ENCODE assay signal across 1 cellular context in genomic region chr6:41073203-41073967, GRCh38.
A peak's percentile ranks its signal among the peaks of the same experiment; 100 is the strongest.
TF ChIP-seq lines count a peak whose summit lies in the region.

No MANE protein-coding gene starts in this region.

TF ChIP-seq in HEK293, 187 proteins besides CTCF, POLR2A, EP300 and RAD21 (continued from another document):
- no peak for TF ChIP-seq ZNF701 (tag by site-specific recombination; IDR thresholded peaks at IDR 0.05)
- peak; percentile 47; the same call in 1 of the 2 replicates for TF ChIP-seq ZNF660 (tag by site-specific recombination; IDR thresholded peaks at IDR 0.05)
- peak; percentile 59; the same call in 1 of the 2 replicates for TF ChIP-seq ZNF549 (tag by site-specific recombination; IDR thresholded peaks at IDR 0.05)
- no peak for TF ChIP-seq ZNF248 (tag by site-specific recombination; IDR thresholded peaks at IDR 0.05)
- TF ChIP-seq ZNF223 (tag by site-specific recombination; IDR thresholded peaks at IDR 0.05): no peak
- 0 out of 2 replicates have a peak, but pooled peaks have one; percentile 23 for TF ChIP-seq YY2 (tag by site-specific recombination; IDR thresholded peaks at IDR 0.05)
- no peak for TF ChIP-seq ZNF112 (tag by site-specific recombination; IDR thresholded peaks at IDR 0.05)
- TF ChIP-seq ZNF266 (tag by site-specific recombination; IDR thresholded peaks at IDR 0.05; ENCODE audit: low read depth): no peak
- TF ChIP-seq, protein P1, sequence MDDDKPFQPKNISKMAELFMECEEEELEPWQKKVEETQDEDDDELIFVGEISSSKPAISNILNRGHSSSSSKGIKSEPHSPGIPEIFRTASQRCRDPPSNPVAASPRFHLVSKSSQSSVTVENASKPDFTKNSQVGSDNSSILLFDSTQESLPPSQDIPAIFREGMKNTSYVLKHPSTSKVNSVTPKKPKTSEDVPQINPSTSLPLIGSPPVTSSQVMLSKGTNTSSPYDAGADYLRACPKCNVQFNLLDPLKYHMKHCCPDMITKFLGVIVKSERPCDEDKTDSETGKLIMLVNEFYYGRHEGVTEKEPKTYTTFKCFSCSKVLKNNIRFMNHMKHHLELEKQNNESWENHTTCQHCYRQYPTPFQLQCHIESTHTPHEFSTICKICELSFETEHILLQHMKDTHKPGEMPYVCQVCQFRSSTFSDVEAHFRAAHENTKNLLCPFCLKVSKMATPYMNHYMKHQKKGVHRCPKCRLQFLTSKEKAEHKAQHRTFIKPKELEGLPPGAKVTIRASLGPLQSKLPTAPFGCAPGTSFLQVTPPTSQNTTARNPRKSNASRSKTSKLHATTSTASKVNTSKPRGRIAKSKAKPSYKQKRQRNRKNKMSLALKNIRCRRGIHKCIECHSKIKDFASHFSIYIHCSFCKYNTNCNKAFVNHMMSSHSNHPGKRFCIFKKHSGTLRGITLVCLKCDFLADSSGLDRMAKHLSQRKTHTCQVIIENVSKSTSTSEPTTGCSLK (tag by site-specific recombination; IDR thresholded peaks at IDR 0.05): no peak
- TF ChIP-seq ZNF174 (tag by site-specific recombination; IDR thresholded peaks at IDR 0.05): no peak
